Comparison of ENCODE assay signal across 1 cellular context in genomic region chr18:70380915-70381896, GRCh38.
A peak's percentile ranks its signal among the peaks of the same experiment; 100 is the strongest.
TF ChIP-seq lines count a peak whose summit lies in the region.

No MANE protein-coding gene starts in this region.

TF ChIP-seq in HepG2, 621 proteins besides CTCF, POLR2A, EP300 and RAD21 (continued from another document and continues in another):
- TF ChIP-seq THAP9 (CRISPR knock-in tag; IDR thresholded peaks at IDR 0.05; ENCODE audit: borderline replicate concordance) = no peak
- no peak for TF ChIP-seq SCMH1 (CRISPR knock-in tag; IDR thresholded peaks at IDR 0.05; ENCODE audit: borderline replicate concordance)
- no peak for TF ChIP-seq ZNF775 (CRISPR knock-in tag; IDR thresholded peaks at IDR 0.05; ENCODE audit: borderline replicate concordance)
- TF ChIP-seq FOXO1 (CRISPR knock-in tag; IDR thresholded peaks at IDR 0.05) = peak; percentile 33; the same call in 1 of the 2 replicates
- TF ChIP-seq ZSCAN31 (CRISPR knock-in tag; IDR thresholded peaks at IDR 0.05; ENCODE audit: low read depth) = no peak
- peak; percentile 49; the same call in 1 of the 2 replicates for TF ChIP-seq ZNF605 (CRISPR knock-in tag; IDR thresholded peaks at IDR 0.05)
- peak; percentile 68; the same call in 1 of the 2 replicates for TF ChIP-seq DRAP1 (CRISPR knock-in tag; IDR thresholded peaks at IDR 0.05)
- TF ChIP-seq E2F5 (CRISPR knock-in tag; conservative IDR thresholded peaks at IDR 0.05) = no peak
- no peak; the same call in 1 of the 2 replicates for TF ChIP-seq FOXK2 (IDR thresholded peaks at IDR 0.05)
- no peak for TF ChIP-seq TAF15 (IDR thresholded peaks at IDR 0.05; ENCODE audit: low read depth, low read length, poor library complexity, severe bottlenecking)
- peak; percentile 52 for TF ChIP-seq GABPB1 (CRISPR knock-in tag; IDR thresholded peaks at IDR 0.05)
- TF ChIP-seq ZNF710 (CRISPR knock-in tag; IDR thresholded peaks at IDR 0.05; ENCODE audit: borderline replicate concordance) = no peak; the same call in 1 of the 2 replicates
- peak; percentile 47; the same call in 1 of the 2 replicates for TF ChIP-seq NCOR1 (IDR thresholded peaks at IDR 0.05; ENCODE audit: borderline replicate concordance, low read length)
- TF ChIP-seq TCF12 (IDR thresholded peaks at IDR 0.05) = no peak
- 0 out of 2 replicates have a peak, but pooled peaks have one; percentile 19 for TF ChIP-seq TCF12 (CRISPR knock-in tag; IDR thresholded peaks at IDR 0.05)
- TF ChIP-seq ZHX2 (IDR thresholded peaks at IDR 0.05; ENCODE audit: low read depth) = no peak
- peak; percentile 81; the same call in 1 of the 2 replicates for TF ChIP-seq ZHX2 (CRISPR knock-in tag; IDR thresholded peaks at IDR 0.05; ENCODE audit: borderline replicate concordance)
- peak; percentile 34; the same call in 1 of the 2 replicates for TF ChIP-seq ZNF646 (CRISPR knock-in tag; IDR thresholded peaks at IDR 0.05)
- no peak for TF ChIP-seq ZNF530 (CRISPR knock-in tag; IDR thresholded peaks at IDR 0.05; ENCODE audit: low read depth)
- peak; percentile 100 for TF ChIP-seq MEIS2 (CRISPR knock-in tag; IDR thresholded peaks at IDR 0.05)
- peak; percentile 53 for TF ChIP-seq HNF4A (CRISPR knock-in tag; IDR thresholded peaks at IDR 0.05)
- no peak for TF ChIP-seq TEF (CRISPR knock-in tag; IDR thresholded peaks at IDR 0.05)
- 0 out of 2 replicates have a peak, but pooled peaks have one; percentile 26 for TF ChIP-seq IRF2 (CRISPR knock-in tag; IDR thresholded peaks at IDR 0.05)
- no peak for TF ChIP-seq ZNF670 (CRISPR knock-in tag; IDR thresholded peaks at IDR 0.05; ENCODE audit: borderline replicate concordance)
- TF ChIP-seq NFATC3 (CRISPR knock-in tag; IDR thresholded peaks at IDR 0.05) = no peak
- TF ChIP-seq NFIC (IDR thresholded peaks at IDR 0.05; ENCODE audit: low read length) = 0 out of 2 replicates have a peak, but pooled peaks have one; percentile 26
- TF ChIP-seq SALL1 (CRISPR knock-in tag; IDR thresholded peaks at IDR 0.05) = peak; percentile 52
- TF ChIP-seq SP140L (CRISPR knock-in tag; IDR thresholded peaks at IDR 0.05; ENCODE audit: borderline replicate concordance) = no peak
- no peak for TF ChIP-seq PITX1 (CRISPR knock-in tag; IDR thresholded peaks at IDR 0.05)
- TF ChIP-seq PHF21A (CRISPR knock-in tag; IDR thresholded peaks at IDR 0.05) = peak; percentile 65
- 0 out of 2 replicates have a peak, but pooled peaks have one; percentile 11 for TF ChIP-seq HBP1 (CRISPR knock-in tag; IDR thresholded peaks at IDR 0.05; ENCODE audit: low read depth)
- TF ChIP-seq TERF1 (CRISPR knock-in tag; IDR thresholded peaks at IDR 0.05) = no peak
- TF ChIP-seq AGO1 (IDR thresholded peaks at IDR 0.05; ENCODE audit: low read depth, low read length, poor library complexity, severe bottlenecking) = no peak
- no peak for TF ChIP-seq ARID2 (CRISPR knock-in tag; IDR thresholded peaks at IDR 0.05; ENCODE audit: borderline replicate concordance)
